In the genomic region with DNA sequence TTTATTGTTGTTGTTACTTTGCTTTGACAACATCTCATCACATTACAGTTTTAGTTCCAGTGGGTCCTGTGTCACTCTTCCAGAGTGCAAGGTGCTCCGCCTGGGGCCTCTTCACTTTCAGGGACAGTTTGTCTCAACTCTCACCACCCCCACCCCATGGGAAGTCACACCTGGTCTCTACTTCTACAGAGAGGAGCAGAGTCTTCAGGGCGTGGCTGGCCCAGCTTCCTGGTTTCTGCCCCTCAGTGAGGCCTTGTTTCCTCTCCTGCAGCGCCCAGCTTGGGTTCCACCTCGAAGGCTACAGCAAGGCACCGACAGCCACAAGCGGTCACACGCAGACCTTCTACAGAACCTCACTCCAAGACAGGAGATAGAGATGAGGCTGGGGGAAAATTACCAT, we compare ENCODE assay signal across 17 cellular contexts. TPM values are rescaled to one million over a fixed set of nuclear protein-coding genes. Genes with fewer than 3 reads are reported as not detected.
DNase-seq lines count a peak whose midpoint lies in the region; ATAC-seq and TF ChIP-seq lines count a peak whose summit lies in the region.
"Had no signal": no experiment of that assay in that cellular context is flagged by ENCODE, and none has a peak within 500 bp of the region (broad histone marks: within the 10 kb centered on the region; RNA-seq: fewer than 3 reads in every experiment).

No MANE protein-coding gene starts in this region.

- H3K4me2 ChIP-seq in OCI-LY3 (ENCODE audit: low read length), result no peak overlapping the region
- H3K4me2 ChIP-seq: KMS-11 had no signal

- no peak overlapping the region for H3K9ac ChIP-seq in OCI-LY3 (ENCODE audit: low read length)
- H3K9ac ChIP-seq: KMS-11 had no signal

- H3K4me3 ChIP-seq in OCI-LY3 (ENCODE audit: low read length), result no peak overlapping the region
- H3K4me3 ChIP-seq in H7 (ENCODE audit: insufficient read depth, low read depth, low read length), result no peak overlapping the region
- H3K4me3 ChIP-seq: SJCRH30 had no signal

- ATAC-seq in left cardiac atrium, result no peak
- ATAC-seq: HCT116 had no signal

- no peaks in the 10 kb centered on the region for H4K20me1 ChIP-seq in OCI-LY3 (ENCODE audit: insufficient read depth, low read length)

- H3K36me3 ChIP-seq in OCI-LY3 (replicated peaks; ENCODE audit: low read depth, low read length) (no peaks in the 10 kb centered on the region), H7 (replicated peaks; ENCODE audit: control insufficient read depth, insufficient read depth, low read length) (no peaks in the 10 kb centered on the region)
- H3K36me3 ChIP-seq: neutrophil, SJCRH30 had no signal

- no peak overlapping the region for H3K27ac ChIP-seq in OCI-LY3 (ENCODE audit: low read length)
- H3K27ac ChIP-seq: HL-60, KMS-11, neutrophil, SJCRH30 had no signal

- H3K27me3 ChIP-seq in OCI-LY3 (ENCODE audit: low read depth, low read length), result peaks cover 55% of the 10 kb centered on the region
- peaks cover 1% of the 10 kb centered on the region; the same call in 1 of the 2 replicates for H3K27me3 ChIP-seq in H7 (ENCODE audit: control insufficient read depth, insufficient read depth, low read length)
- H3K27me3 ChIP-seq: neutrophil, SJCRH30 had no signal

- no peaks in the 10 kb centered on the region for H3K9me3 ChIP-seq in OCI-LY3 (ENCODE audit: insufficient read depth, low read length)
- H3K9me3 ChIP-seq: neutrophil, SJCRH30 had no signal

- TF ChIP-seq CTCF in OCI-LY3 (IDR thresholded peaks at IDR 0.05; ENCODE audit: low read depth, low read length), result no peak

- H2AFZ ChIP-seq in OCI-LY3 (ENCODE audit: low read depth, low read length), result peak overlapping the region; percentile 68; the same call in 1 of the 2 replicates

- intact Hi-C loops in left cardiac atrium (cut with DNase I), result no loop called here

- DNase-seq in activated T-cell treated with anti-CD3 and anti-CD28 coated beads, Interleukin-2, amount 50 U/mL, for 48 hours, result peak; percentile 31 to 35
- DNase-seq in activated T-cell treated with anti-CD3 and anti-CD28 coated beads for 4 hours, result no peak
- peak; percentile 64 for DNase-seq in activated effector memory CD4-positive, alpha-beta T cell treated with anti-CD3 and anti-CD28 coated beads, Interleukin-2, amount 50 U/mL, for 16 hours
- peak; percentile 8 for DNase-seq in stimulated activated CD4-positive, alpha-beta T cell treated with anti-CD3 and anti-CD28 coated beads, Interleukin-4, amount 100 ng/mL, for 1 hour
- no peak for DNase-seq in H7
- DNase-seq in NCI-H128 (lab: John Stamatoyannopoulos, UW; ENCODE audit: unreplicated experiment), result no peak
- DNase-seq in left cardiac atrium, result no peak
- DNase-seq: activated T-cell treated with anti-CD3 and anti-CD28 coated beads, Interleukin-2, amount 50 U/mL, for 4 hours; effector CD8-positive, alpha-beta T cell; mammary epithelial cell; NCI-H1930; SJCRH30 had no signal

- H3K79me2 ChIP-seq in OCI-LY3 (ENCODE audit: low read length), result no peaks in the 10 kb centered on the region

- H3K4me1 ChIP-seq in OCI-LY3 (ENCODE audit: low read length), result peaks cover 5% of the 10 kb centered on the region
- H3K4me1 ChIP-seq: SJCRH30 had no signal

RNA-seq across cellular contexts. Expression of gene RHOU, which starts 30.3 kb away (rescaled TPM):
- 11.0 and 17.6 TPM in 2 replicates for total RNA-seq in H7 (2014; rRNA removed; shearing (Covaris generic))
- total RNA-seq in left cardiac atrium, result 10 to 100 TPM; 12.9 to 16.5 TPM

Comparison
In these comparisons a context has a peak if more than half of its experiments do, and no peak if none do; other contexts are left out.
1. DNase-seq: peak in activated T-cell treated with anti-CD3 and anti-CD28 coated beads, Interleukin-2, amount 50 U/mL, for 48 hours (2 of 2), activated effector memory CD4-positive, alpha-beta T cell treated with anti-CD3 and anti-CD28 coated beads, Interleukin-2, amount 50 U/mL, for 16 hours (single experiment) and stimulated activated CD4-positive, alpha-beta T cell treated with anti-CD3 and anti-CD28 coated beads, Interleukin-4, amount 100 ng/mL, for 1 hour (single experiment); none in activated T-cell treated with anti-CD3 and anti-CD28 coated beads for 4 hours (single experiment), H7 (single experiment), NCI-H128 (single experiment) and left cardiac atrium (single experiment).